ENCODE assay signal across 27 cellular contexts in genomic region chr13:95650691-95651090, GRCh38.
"Had no signal": no experiment of that assay in that cellular context is flagged by ENCODE, and none has a peak within 500 bp of the region (broad histone marks: within the 10 kb centered on the region; RNA-seq: fewer than 3 reads in every experiment).

No MANE protein-coding gene starts in this region.

- H3K4me3 ChIP-seq: breast epithelium, esophagus squamous epithelium, heart right ventricle, pancreas, prostate gland, vagina had no signal

- ATAC-seq: activated CD8-positive, alpha-beta memory T cell treated with anti-CD3 and anti-CD28 coated beads, Interleukin-2, amount 10 ng/mL, durations not matched to agents 7 days and 5 days; activated CD8-positive, alpha-beta T cell treated with anti-CD3 and anti-CD28 coated beads, Interleukin-2, amount 10 ng/mL, durations not matched to agents 7 days and 5 days; activated naive CD4-positive, alpha-beta T cell treated with anti-CD3 and anti-CD28 coated beads, Interleukin-2, amount 50 U/mL, for 72 hours; heart right ventricle; pancreas; sciatic nerve; stimulated activated memory B cell treated with anti-CD40 and anti-IgM and Interleukin-4, amounts not matched to agents 10 μg/mL and 1 μg/mL and 100 μg/mL, for 72 hours; stimulated activated naive CD8-positive, alpha-beta T cell treated with anti-CD3 and anti-CD28 coated beads, Interleukin-15, amount 100 ng/mL, for 72 hours; WTC11 had no signal

- DNase-seq: activated CD4-positive, alpha-beta T cell treated with anti-CD3 and anti-CD28 coated beads for 1 hour; activated CD8-positive, alpha-beta memory T cell treated with anti-CD3 and anti-CD28 coated beads, Interleukin-2, amount 10 ng/mL, durations not matched to agents 7 days and 5 days; activated CD8-positive, alpha-beta T cell treated with anti-CD3 and anti-CD28 coated beads, Interleukin-2, amount 10 ng/mL, durations not matched to agents 7 days and 5 days; activated naive CD4-positive, alpha-beta T cell; activated T-cell treated with anti-CD3 and anti-CD28 coated beads, Interleukin-2, amount 50 U/mL, for 48 hours; central memory CD4-positive, alpha-beta T cell; effector CD4-positive, alpha-beta T cell; esophagus squamous epithelium; foreskin melanocyte; heart right ventricle; naive B cell; pancreas; retina; small intestine; stimulated activated CD4-positive, alpha-beta T cell treated with anti-CD3 and anti-CD28 coated beads, Interleukin-1b, Interleukin-23, amount 100 ng/mL, for 48 hours; stimulated activated CD4-positive, alpha-beta T cell treated with anti-CD3 and anti-CD28 coated beads, Interleukin-4, amount 100 ng/mL, for 4 hours; stimulated activated CD8-positive, alpha-beta memory T cell treated with anti-CD3 and anti-CD28 coated beads, Interleukin-4, amount 100 ng/mL, for 48 hours; stimulated activated naive CD8-positive, alpha-beta T cell treated with anti-CD3 and anti-CD28 coated beads, Interleukin-15, amount 100 ng/mL, for 72 hours; substantia nigra had no signal

- H3K27ac ChIP-seq: breast epithelium, epithelial cell of prostate, esophagus squamous epithelium, heart right ventricle, pancreas, prostate gland, vagina had no signal

- H3K27me3 ChIP-seq: breast epithelium, pancreas, vagina had no signal
